In the genomic region with DNA sequence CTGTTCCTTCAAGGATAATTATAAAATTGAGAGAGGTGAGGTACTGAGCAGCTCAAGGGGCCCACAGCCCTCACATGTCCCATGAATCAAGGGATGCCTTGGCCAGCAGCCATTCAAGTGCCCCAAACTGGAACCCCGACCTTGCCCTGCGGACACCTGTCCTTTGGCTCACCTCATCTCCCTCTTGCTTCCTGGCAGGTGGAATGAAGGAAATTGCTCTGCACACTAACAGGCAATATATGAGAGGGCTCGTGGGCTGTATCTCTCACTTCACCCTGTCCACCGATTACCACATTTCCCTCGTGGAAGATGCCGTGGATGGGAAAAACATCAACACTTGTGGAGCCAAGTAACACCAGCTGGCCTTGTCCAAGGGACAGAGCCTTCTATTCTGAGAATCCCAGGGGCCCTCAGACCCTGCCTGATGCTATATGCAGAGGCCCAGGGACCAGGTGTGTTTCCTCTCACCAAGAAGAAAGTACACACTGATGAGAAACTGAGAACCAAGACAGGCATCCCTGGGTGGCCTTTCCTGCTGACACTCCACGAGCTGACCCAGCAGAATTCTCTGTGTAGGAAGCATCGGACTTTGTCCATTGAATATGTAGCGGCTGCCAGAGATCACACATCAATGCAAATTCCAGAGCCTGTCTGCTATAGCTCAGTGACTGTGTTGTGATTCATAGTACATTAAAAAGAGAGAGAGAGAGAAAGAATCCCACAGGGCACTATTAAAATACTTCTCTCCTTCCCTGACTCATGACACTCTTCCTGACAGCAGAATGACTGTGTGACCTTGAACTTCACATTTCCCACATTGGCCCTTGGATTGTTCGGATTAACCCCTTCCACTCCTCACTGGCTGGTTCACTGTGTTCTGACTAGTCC, we compare ENCODE assay signal across 9 cellular contexts.
DNase-seq lines count a peak whose midpoint lies in the region; ATAC-seq and TF ChIP-seq lines count a peak whose summit lies in the region.
"Had no signal": no experiment of that assay in that cellular context is flagged by ENCODE, and none has a peak within 500 bp of the region (broad histone marks: within the 10 kb centered on the region; RNA-seq: fewer than 3 reads in every experiment).

No MANE protein-coding gene starts in this region.

- ATAC-seq in GM19328 (IDR thresholded peaks at IDR 0.05; ENCODE audit: unreplicated experiment) (no peak), HG03469 (IDR thresholded peaks at IDR 0.05; ENCODE audit: unreplicated experiment) (no peak)

- DNase-seq in ACHN = peak; percentile 93
- DNase-seq in NCI-H226 = peak; percentile 82
- peak; percentile 85 for DNase-seq in epithelial cell of proximal tubule (ENCODE audit: low read depth)
- DNase-seq in myocyte (ENCODE audit: low read depth) = peak; percentile 82
- DNase-seq in NCI-H69 (lab: John Stamatoyannopoulos, UW) = no peak
- DNase-seq in pons (ENCODE audit: low spot score) = no peak
- DNase-seq: C1 segment of cervical spinal cord had no signal

- no peak overlapping the region for H3K4me3 ChIP-seq in epithelial cell of proximal tubule (ENCODE audit: low read depth, low read length)

- in situ Hi-C loops in ACHN (cut with HindIII; ENCODE audit: low pct_ligation_motif_present, low pct_unique_long_range_greater_than_20kb, low sequenced_read_pairs) = no loop called here

- no peak for TF ChIP-seq CTCF in epithelial cell of proximal tubule (conservative IDR thresholded peaks at IDR 0.05; ENCODE audit: low read depth, low read length)

Comparison
In these comparisons a context has a peak if more than half of its experiments do, and no peak if none do; other contexts are left out.
1. DNase-seq: peak in ACHN (single experiment), NCI-H226 (single experiment), epithelial cell of proximal tubule (single experiment) and myocyte (single experiment); none in NCI-H69 (single experiment) and pons (single experiment).